10 cellular contexts compared by ENCODE assay signal in genomic region chr13:111344471-111345191, GRCh38. TPM values are rescaled to one million over a fixed set of nuclear protein-coding genes. Genes with fewer than 3 reads are reported as not detected.
DNase-seq lines count a peak whose midpoint lies in the region; ATAC-seq and TF ChIP-seq lines count a peak whose summit lies in the region.
"Had no signal": no experiment of that assay in that cellular context is flagged by ENCODE, and none has a peak within 500 bp of the region (broad histone marks: within the 10 kb centered on the region; RNA-seq: fewer than 3 reads in every experiment).

No MANE protein-coding gene starts in this region.

- DNase-seq in AG08395 (ENCODE audit: low spot score) (peak; percentile 38), HFF-Myc (ENCODE audit: extremely low read depth, low read depth) (peak; percentile 72), SHP77 (lab: John Stamatoyannopoulos, UW) (peak; percentile 82 to 85), hepatocyte (ENCODE audit: low spot score) (peak; percentile 66)
- DNase-seq in effector memory CD8-positive, alpha-beta T cell, result no peak
- no peak for DNase-seq in stimulated activated CD4-positive, alpha-beta T cell treated with anti-CD3 and anti-CD28 coated beads, Interleukin-15, amount 100 ng/mL, for 24 hours

- H3K36me3 ChIP-seq in hepatocyte (replicated peaks; ENCODE audit: insufficient read depth, low read depth), result no peaks in the 10 kb centered on the region
- H3K36me3 ChIP-seq: thoracic aorta had no signal

- WGBS in hepatocyte (ENCODE audit: low lambda C conversion rate, missing lambda C conversion rate), result 67% methylated on average over 25 of the region's 25 CpGs

- no peaks in the 10 kb centered on the region for H3K4me1 Mint-ChIP-seq in effector memory CD8-positive, alpha-beta T cell (ENCODE audit: low read depth in 2 of 2)

- H3K27ac ChIP-seq in hepatocyte, result peak overlapping the region; percentile 53
- H3K27ac ChIP-seq: thoracic aorta had no signal

- no peaks in the 10 kb centered on the region for H3K9me2 ChIP-seq in hepatocyte (replicated peaks; ENCODE audit: insufficient read depth)

- no peaks in the 10 kb centered on the region for H3K9me3 ChIP-seq in hepatocyte (ENCODE audit: low read depth)
- H3K9me3 ChIP-seq: thoracic aorta had no signal

- H3K36me3 Mint-ChIP-seq in effector memory CD8-positive, alpha-beta T cell (ENCODE audit: insufficient read depth), result no peaks in the 10 kb centered on the region

- TF ChIP-seq CTCF in HFF-Myc (IDR thresholded peaks at IDR 0.05; ENCODE audit: low read depth, low read length, missing control alignments) (peak; percentile 74), hepatocyte (IDR thresholded peaks at IDR 0.05; ENCODE audit: poor library complexity) (peak; percentile 35)

- no peak overlapping the region for H3K4me2 ChIP-seq in hepatocyte

- ATAC-seq in GM19463 (IDR thresholded peaks at IDR 0.05; ENCODE audit: unreplicated experiment) (no peak), HG03442 (IDR thresholded peaks at IDR 0.05; ENCODE audit: unreplicated experiment) (no peak)
- no peak for ATAC-seq in effector memory CD8-positive, alpha-beta T cell (replicated peaks)

- H3K4me3 Mint-ChIP-seq in effector memory CD8-positive, alpha-beta T cell, result no peak overlapping the region

- H3K4me3 ChIP-seq in HFF-Myc (replicated peaks; ENCODE audit: low read depth, low read length), result no peak overlapping the region
- H3K4me3 ChIP-seq in hepatocyte, result no peak overlapping the region
- H3K4me3 ChIP-seq: thoracic aorta had no signal

- no peaks in the 10 kb centered on the region for H3K4me1 ChIP-seq in hepatocyte (ENCODE audit: insufficient read depth)

- H2AFZ ChIP-seq in hepatocyte, result no peak overlapping the region

- no peaks in the 10 kb centered on the region for H3K27me3 ChIP-seq in hepatocyte

- no peaks in the 10 kb centered on the region for H3K79me2 ChIP-seq in hepatocyte

- H4K20me1 ChIP-seq in hepatocyte (ENCODE audit: insufficient read depth, poor library complexity, severe bottlenecking), result no peaks in the 10 kb centered on the region

- no peaks in the 10 kb centered on the region for H3K9me3 Mint-ChIP-seq in effector memory CD8-positive, alpha-beta T cell

- H3K27ac Mint-ChIP-seq in effector memory CD8-positive, alpha-beta T cell, result no peak overlapping the region

- no peaks in the 10 kb centered on the region for H3K27me3 Mint-ChIP-seq in effector memory CD8-positive, alpha-beta T cell

RNA-seq across cellular contexts. Expression of gene TEX29, which starts 24.2 kb away (rescaled TPM):
- 0.83 TPM in 1 of 2 replicates, not detected in the other for total RNA-seq in hepatocyte
- polyA plus RNA-seq in hepatocyte, result 1.8 and 4.2 TPM in 2 replicates
- total RNA-seq: lower leg skin, thoracic aorta had no signal

Comparison
In these comparisons a context has a peak if more than half of its experiments do, and no peak if none do; other contexts are left out.
1. DNase-seq: peak in AG08395 (single experiment), HFF-Myc (single experiment), SHP77 (2 of 2) and hepatocyte (single experiment); none in effector memory CD8-positive, alpha-beta T cell (0 of 3) and stimulated activated CD4-positive, alpha-beta T cell treated with anti-CD3 and anti-CD28 coated beads, Interleukin-15, amount 100 ng/mL, for 24 hours (single experiment).